10 cellular contexts compared by ENCODE assay signal in the genomic region with DNA sequence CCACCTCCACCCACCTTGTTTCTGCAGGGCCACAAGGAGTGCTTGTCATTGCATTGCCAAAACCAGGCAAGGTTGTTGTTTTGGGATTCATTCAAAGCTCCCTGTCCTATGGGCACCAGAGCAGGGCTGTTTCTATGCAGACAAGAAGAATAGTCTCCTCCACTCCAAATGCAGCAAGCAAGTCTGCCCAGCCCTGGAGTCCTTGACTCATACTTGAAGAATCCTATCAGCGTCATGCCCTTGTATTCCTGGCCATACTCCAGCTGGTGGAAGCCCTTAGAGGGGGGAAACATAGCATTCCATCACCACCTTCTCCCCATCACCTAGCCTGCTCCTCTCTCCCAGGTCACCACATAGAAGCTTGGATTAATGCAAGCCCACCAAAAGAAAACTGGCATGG.
DNase-seq lines count a peak whose midpoint lies in the region; FAIRE-seq and TF ChIP-seq lines count a peak whose summit lies in the region.
"Had no signal": no experiment of that assay in that cellular context is flagged by ENCODE, and none has a peak within 500 bp of the region (broad histone marks: within the 10 kb centered on the region; RNA-seq: fewer than 3 reads in every experiment).

No MANE protein-coding gene starts in this region.

- H3K4me3 Mint-ChIP-seq in HFFc6: peak overlapping the region; percentile 16; the same call in 1 of the 2 replicates

- H3K4me1 Mint-ChIP-seq in HFFc6 (ENCODE audit: low read depth): peaks cover 24% of the 10 kb centered on the region

- H3K9ac ChIP-seq in kidney (ENCODE audit: low read length in 2 of 2): no peak overlapping the region

- H3K27ac Mint-ChIP-seq in HFFc6: peak overlapping the region; percentile 58

- intact Hi-C loops in kidney (cut with DNase I): no loop called here

- no peaks in the 10 kb centered on the region for H3K36me3 ChIP-seq in kidney (ENCODE audit: control insufficient read depth in 1 of 2, insufficient read depth in 2 of 2, low read length in 2 of 2)

- H3K36me3 Mint-ChIP-seq in HFFc6 (ENCODE audit: low read depth): no peaks in the 10 kb centered on the region
- H3K36me3 Mint-ChIP-seq: IgD-negative memory B cell had no signal

- FAIRE-seq in kidney (lab: Jason Lieb, UNC): no peak

- no peaks in the 10 kb centered on the region for H3K9me3 ChIP-seq in kidney (ENCODE audit: control insufficient read depth in 1 of 2, low read length in 2 of 2)

- DNase-seq in AG08395 (ENCODE audit: low spot score) (peak; percentile 88), HFFc6 (peak; percentile 91), amniotic stem cell (lab: John Stamatoyannopoulos, UW) (peak; percentile 72), iris pigment epithelial cell (ENCODE audit: low read depth) (peak; percentile 95), kidney (no peak), activated gamma-delta T cell treated with Interleukin-2 at 50 U/mL for 16 hours (no peak), hypothalamus (lab: John Stamatoyannopoulos, UW) (no peak)
- DNase-seq in activated effector memory CD4-positive, alpha-beta T cell treated with Interleukin-2 at 50 U/mL for 16 hours: no peak
- DNase-seq: activated CD4-positive, alpha-beta T cell treated with anti-CD3 and anti-CD28 coated beads for 4 hours had no signal

- no peak overlapping the region for H3K27ac ChIP-seq in kidney (ENCODE audit: low read depth in 2 of 2, low read length in 2 of 2)

- peaks cover 0 to 3% of the 10 kb centered on the region in 2 donors for H3K4me1 ChIP-seq in kidney (ENCODE audit: control insufficient read depth in 1 of 2, insufficient read depth in 1 of 2, low read depth in 1 of 2, low read length in 2 of 2)

- no peaks in the 10 kb centered on the region for H3K9me3 Mint-ChIP-seq in HFFc6
- H3K9me3 Mint-ChIP-seq: IgD-negative memory B cell had no signal

- TF ChIP-seq CTCF in HFFc6 (IDR thresholded peaks at IDR 0.05) (no peak), kidney (IDR thresholded peaks at IDR 0.05; ENCODE audit: borderline replicate concordance, extremely low read depth, insufficient read depth) (no peak)

- H3K4me3 ChIP-seq in kidney (ENCODE audit: low read length in 2 of 2): no peak overlapping the region

- peaks cover 25% of the 10 kb centered on the region for H3K27me3 Mint-ChIP-seq in HFFc6 (ENCODE audit: insufficient read depth)

Comparison
In these comparisons a context has a peak if more than half of its experiments do, and no peak if none do; other contexts are left out.
1. DNase-seq: peak in AG08395 (single experiment), HFFc6 (single experiment), amniotic stem cell (single experiment) and iris pigment epithelial cell (single experiment); none in kidney (single experiment), activated gamma-delta T cell treated with Interleukin-2 at 50 U/mL for 16 hours (single experiment), hypothalamus (0 of 51) and activated effector memory CD4-positive, alpha-beta T cell treated with Interleukin-2 at 50 U/mL for 16 hours (single experiment).